19 cellular contexts compared by ENCODE assay signal in the genomic region with DNA sequence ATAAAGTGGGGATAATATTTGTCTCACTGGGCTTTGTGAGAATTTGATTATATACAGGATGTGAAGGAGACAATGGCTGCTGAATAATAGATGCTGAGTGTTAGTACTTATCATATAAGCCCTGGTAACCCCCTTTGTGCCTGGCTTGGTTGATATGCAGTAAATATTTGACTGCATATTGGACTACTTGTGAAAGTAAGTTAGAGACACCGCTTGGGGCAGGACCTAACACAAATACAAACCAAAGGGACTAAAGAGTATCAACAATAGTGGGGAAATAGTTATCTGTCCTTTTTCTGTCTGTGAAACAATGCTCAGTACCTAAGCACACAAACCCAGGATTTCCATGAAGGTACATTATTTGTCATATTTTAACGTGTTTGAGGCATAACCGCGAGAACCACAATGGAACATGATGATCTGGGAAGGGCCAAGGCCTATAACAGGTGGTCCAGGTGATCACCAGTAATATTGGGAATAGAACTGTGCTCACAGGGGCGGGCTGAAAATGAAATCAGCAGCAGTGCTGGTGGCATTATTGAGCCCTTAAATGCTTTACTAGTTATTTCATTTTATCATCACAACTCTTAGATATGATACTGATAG.
DNase-seq lines count a peak whose midpoint lies in the region; ATAC-seq and TF ChIP-seq lines count a peak whose summit lies in the region.
"Had no signal": no experiment of that assay in that cellular context is flagged by ENCODE, and none has a peak within 500 bp of the region (broad histone marks: within the 10 kb centered on the region; RNA-seq: fewer than 3 reads in every experiment).

No MANE protein-coding gene starts in this region.

- H3K9me3 Mint-ChIP-seq in activated CD8-positive, alpha-beta T cell treated with anti-CD3 and anti-CD28 coated beads for 36 hours = no peaks in the 10 kb centered on the region
- no peaks in the 10 kb centered on the region for H3K9me3 Mint-ChIP-seq in activated CD8-positive, alpha-beta T cell treated with anti-CD3 and anti-CD28 coated beads, Interleukin-2, amount 10 ng/mL, durations not matched to agents 7 days and 5 days (ENCODE audit: insufficient read depth)
- H3K9me3 Mint-ChIP-seq in activated naive CD8-positive, alpha-beta T cell treated with anti-CD3 and anti-CD28 coated beads, Interleukin-2, amount 50 U/mL, for 24 hours = no peaks in the 10 kb centered on the region

- peak; percentile 23 for DNase-seq in activated CD8-positive, alpha-beta T cell treated with anti-CD3 and anti-CD28 coated beads for 36 hours
- no peak for DNase-seq in activated CD8-positive, alpha-beta T cell treated with anti-CD3 and anti-CD28 coated beads, Interleukin-2, amount 10 ng/mL, durations not matched to agents 7 days and 5 days
- DNase-seq in GM12865 (ENCODE audit: low read depth) (peak; percentile 84), GDM1 (lab: John Stamatoyannopoulos, UW) (no peak), kidney glomerular epithelial cell (lab: John Stamatoyannopoulos, UW) (no peak)
- no peak for DNase-seq in activated naive CD8-positive, alpha-beta T cell treated with anti-CD3 and anti-CD28 coated beads, Interleukin-2, amount 50 U/mL, for 24 hours
- no peak for DNase-seq in stimulated activated naive CD4-positive, alpha-beta T cell treated with Interleukin-2 at 50 U/mL for 16 hours (lab: John Stamatoyannopoulos, UW)
- DNase-seq: COR-L47, DMS153, EL, GOT3, KG1, NCI-H1105, NCI-H1694 treated with DMSO at 0.1 percent for 48 hours, NCI-H446, PC-9 had no signal

- H3K27ac Mint-ChIP-seq in activated CD8-positive, alpha-beta T cell treated with anti-CD3 and anti-CD28 coated beads for 36 hours = no peak overlapping the region
- no peak overlapping the region for H3K27ac Mint-ChIP-seq in activated CD8-positive, alpha-beta T cell treated with anti-CD3 and anti-CD28 coated beads, Interleukin-2, amount 10 ng/mL, durations not matched to agents 7 days and 5 days
- peak overlapping the region; percentile 90 for H3K27ac Mint-ChIP-seq in activated naive CD8-positive, alpha-beta T cell treated with anti-CD3 and anti-CD28 coated beads, Interleukin-2, amount 50 U/mL, for 24 hours
- H3K27ac Mint-ChIP-seq: CD14-positive monocyte had no signal

- POLR2A ChIA-PET in activated CD8-positive, alpha-beta T cell treated with anti-CD3 and anti-CD28 coated beads for 36 hours (lab: Charles Lee) = no interaction called here
- POLR2A ChIA-PET in activated CD8-positive, alpha-beta T cell treated with anti-CD3 and anti-CD28 coated beads, Interleukin-2, amount 10 ng/mL, durations not matched to agents 7 days and 5 days (lab: Charles Lee) = no interaction called here

- no peak overlapping the region for H3K4me3 Mint-ChIP-seq in activated CD8-positive, alpha-beta T cell treated with anti-CD3 and anti-CD28 coated beads for 36 hours
- H3K4me3 Mint-ChIP-seq in activated CD8-positive, alpha-beta T cell treated with anti-CD3 and anti-CD28 coated beads, Interleukin-2, amount 10 ng/mL, durations not matched to agents 7 days and 5 days = no peak overlapping the region
- no peak overlapping the region for H3K4me3 Mint-ChIP-seq in activated naive CD8-positive, alpha-beta T cell treated with anti-CD3 and anti-CD28 coated beads, Interleukin-2, amount 50 U/mL, for 24 hours
- H3K4me3 Mint-ChIP-seq: CD14-positive monocyte had no signal

- peaks cover 15% of the 10 kb centered on the region for H3K27me3 Mint-ChIP-seq in activated CD8-positive, alpha-beta T cell treated with anti-CD3 and anti-CD28 coated beads for 36 hours
- no peaks in the 10 kb centered on the region for H3K27me3 Mint-ChIP-seq in activated CD8-positive, alpha-beta T cell treated with anti-CD3 and anti-CD28 coated beads, Interleukin-2, amount 10 ng/mL, durations not matched to agents 7 days and 5 days (ENCODE audit: low read depth)
- peaks cover 19% of the 10 kb centered on the region for H3K27me3 Mint-ChIP-seq in activated naive CD8-positive, alpha-beta T cell treated with anti-CD3 and anti-CD28 coated beads, Interleukin-2, amount 50 U/mL, for 24 hours

- H3K36me3 Mint-ChIP-seq in activated CD8-positive, alpha-beta T cell treated with anti-CD3 and anti-CD28 coated beads for 36 hours (ENCODE audit: low read depth) = no peaks in the 10 kb centered on the region
- no peaks in the 10 kb centered on the region for H3K36me3 Mint-ChIP-seq in activated CD8-positive, alpha-beta T cell treated with anti-CD3 and anti-CD28 coated beads, Interleukin-2, amount 10 ng/mL, durations not matched to agents 7 days and 5 days (ENCODE audit: low read depth)
- H3K36me3 Mint-ChIP-seq in activated naive CD8-positive, alpha-beta T cell treated with anti-CD3 and anti-CD28 coated beads, Interleukin-2, amount 50 U/mL, for 24 hours (ENCODE audit: low read depth) = no peaks in the 10 kb centered on the region
- H3K36me3 Mint-ChIP-seq: CD14-positive monocyte had no signal

- intact Hi-C loops in activated CD8-positive, alpha-beta T cell treated with anti-CD3 and anti-CD28 coated beads for 36 hours (cut with micrococcal nuclease) = loop anchor here (5.0 kb wide), 2 partner anchors 65 to 140 kb away; a partner anchor contains a TSS

- H3K4me3 ChIP-seq in GM12865 (ENCODE audit: low read depth, low read length) = peak overlapping the region; percentile 38
- H3K4me3 ChIP-seq: A549, PC-9 had no signal

- peaks cover 28% of the 10 kb centered on the region for H3K4me1 Mint-ChIP-seq in activated CD8-positive, alpha-beta T cell treated with anti-CD3 and anti-CD28 coated beads for 36 hours (ENCODE audit: low read depth)
- no peaks in the 10 kb centered on the region for H3K4me1 Mint-ChIP-seq in activated CD8-positive, alpha-beta T cell treated with anti-CD3 and anti-CD28 coated beads, Interleukin-2, amount 10 ng/mL, durations not matched to agents 7 days and 5 days (ENCODE audit: low read depth)
- H3K4me1 Mint-ChIP-seq in activated naive CD8-positive, alpha-beta T cell treated with anti-CD3 and anti-CD28 coated beads, Interleukin-2, amount 50 U/mL, for 24 hours = peaks cover 33% of the 10 kb centered on the region
- H3K4me1 Mint-ChIP-seq: CD14-positive monocyte had no signal

- no peak for ATAC-seq in activated CD8-positive, alpha-beta T cell treated with anti-CD3 and anti-CD28 coated beads for 36 hours
- no peak for ATAC-seq in activated CD8-positive, alpha-beta T cell treated with anti-CD3 and anti-CD28 coated beads, Interleukin-2, amount 10 ng/mL, durations not matched to agents 7 days and 5 days
- peak; percentile 14 for ATAC-seq in HG03175 (IDR thresholded peaks at IDR 0.05; ENCODE audit: unreplicated experiment)
- peak; percentile 10 for ATAC-seq in activated naive CD8-positive, alpha-beta T cell treated with anti-CD3 and anti-CD28 coated beads, Interleukin-2, amount 50 U/mL, for 24 hours
- ATAC-seq: A549 had no signal

- CTCF ChIA-PET in activated CD8-positive, alpha-beta T cell treated with anti-CD3 and anti-CD28 coated beads for 36 hours (lab: Charles Lee) = no interaction called here
- CTCF ChIA-PET in activated CD8-positive, alpha-beta T cell treated with anti-CD3 and anti-CD28 coated beads, Interleukin-2, amount 10 ng/mL, durations not matched to agents 7 days and 5 days (lab: Charles Lee) = no interaction called here

- no peak for TF ChIP-seq CTCF in activated CD8-positive, alpha-beta T cell treated with anti-CD3 and anti-CD28 coated beads for 36 hours (IDR thresholded peaks at IDR 0.05)
- TF ChIP-seq CTCF in GM12865 (IDR thresholded peaks at IDR 0.05; ENCODE audit: insufficient read depth, low read depth, low read length, missing control alignments) = no peak

Comparison
In these comparisons a context has a peak if more than half of its experiments do, and no peak if none do; other contexts are left out.
1. DNase-seq: peak in activated CD8-positive, alpha-beta T cell treated with anti-CD3 and anti-CD28 coated beads for 36 hours (single experiment) and GM12865 (single experiment); none in activated CD8-positive, alpha-beta T cell treated with anti-CD3 and anti-CD28 coated beads, Interleukin-2, amount 10 ng/mL, durations not matched to agents 7 days and 5 days (single experiment), activated naive CD8-positive, alpha-beta T cell treated with anti-CD3 and anti-CD28 coated beads, Interleukin-2, amount 50 U/mL, for 24 hours (single experiment), stimulated activated naive CD4-positive, alpha-beta T cell treated with Interleukin-2 at 50 U/mL for 16 hours (single experiment), GDM1 (single experiment) and kidney glomerular epithelial cell (single experiment).
2. ATAC-seq: peak in HG03175 (single experiment) and activated naive CD8-positive, alpha-beta T cell treated with anti-CD3 and anti-CD28 coated beads, Interleukin-2, amount 50 U/mL, for 24 hours (single experiment); none in activated CD8-positive, alpha-beta T cell treated with anti-CD3 and anti-CD28 coated beads for 36 hours (single experiment) and activated CD8-positive, alpha-beta T cell treated with anti-CD3 and anti-CD28 coated beads, Interleukin-2, amount 10 ng/mL, durations not matched to agents 7 days and 5 days (single experiment).